In genomic region chr18:37483221-37483971, GRCh38 we compare ENCODE assay signal across 14 cellular contexts.
DNase-seq lines count a peak whose midpoint lies in the region; ATAC-seq and TF ChIP-seq lines count a peak whose summit lies in the region.
"Had no signal": no experiment of that assay in that cellular context is flagged by ENCODE, and none has a peak within 500 bp of the region (broad histone marks: within the 10 kb centered on the region; RNA-seq: fewer than 3 reads in every experiment).

No MANE protein-coding gene starts in this region.

- no peaks in the 10 kb centered on the region for H3K9me3 Mint-ChIP-seq in neural crest cell
- no peaks in the 10 kb centered on the region for H3K9me3 Mint-ChIP-seq in stimulated activated memory B cell treated with anti-CD40 and anti-IgM and Interleukin-4, amounts not matched to agents 10 μg/mL and 1 μg/mL and 100 μg/mL, for 72 hours
- H3K9me3 Mint-ChIP-seq: activated naive CD8-positive, alpha-beta T cell treated with anti-CD3 and anti-CD28 coated beads for 36 hours had no signal

- DNase-seq in DMS53 (lab: John Stamatoyannopoulos, UW) (peak; percentile 22), DMS53 treated with DMSO at 0.1 percent for 48 hours (lab: John Stamatoyannopoulos, UW; ENCODE audit: unreplicated experiment) (no peak), NCI-H1048 (lab: John Stamatoyannopoulos, UW) (peak; percentile 20), ecto neural progenitor cell (ENCODE audit: low spot score) (peak; percentile 60), neural crest cell (ENCODE audit: low read depth, low spot score) (peak; percentile 47), NCI-H510A treated with DMSO at 0.1 percent for 48 hours (lab: John Stamatoyannopoulos, UW) (no peak)
- DNase-seq: 8988T; activated naive CD8-positive, alpha-beta T cell treated with anti-CD3 and anti-CD28 coated beads for 36 hours; foreskin keratinocyte; NCI-H510A; stimulated activated CD4-positive, alpha-beta T cell treated with anti-CD3 and anti-CD28 coated beads, Interleukin-4, amount 100 ng/mL, for 1 hour; upper lobe of left lung had no signal

- peaks cover 34% of the 10 kb centered on the region for H3K4me1 Mint-ChIP-seq in neural crest cell
- H3K4me1 Mint-ChIP-seq in stimulated activated memory B cell treated with anti-CD40 and anti-IgM and Interleukin-4, amounts not matched to agents 10 μg/mL and 1 μg/mL and 100 μg/mL, for 72 hours = peaks cover 10% of the 10 kb centered on the region

- peaks cover 90% of the 10 kb centered on the region for H3K27me3 Mint-ChIP-seq in neural crest cell (ENCODE audit: low read depth)
- H3K27me3 Mint-ChIP-seq in stimulated activated memory B cell treated with anti-CD40 and anti-IgM and Interleukin-4, amounts not matched to agents 10 μg/mL and 1 μg/mL and 100 μg/mL, for 72 hours = peaks cover 32% of the 10 kb centered on the region

- H3K4me3 Mint-ChIP-seq in neural crest cell = no peak overlapping the region
- no peak overlapping the region for H3K4me3 Mint-ChIP-seq in stimulated activated memory B cell treated with anti-CD40 and anti-IgM and Interleukin-4, amounts not matched to agents 10 μg/mL and 1 μg/mL and 100 μg/mL, for 72 hours
- H3K4me3 Mint-ChIP-seq: activated naive CD8-positive, alpha-beta T cell treated with anti-CD3 and anti-CD28 coated beads for 36 hours had no signal

- H3K36me3 Mint-ChIP-seq in neural crest cell (ENCODE audit: low read depth) = no peaks in the 10 kb centered on the region
- H3K36me3 Mint-ChIP-seq in stimulated activated memory B cell treated with anti-CD40 and anti-IgM and Interleukin-4, amounts not matched to agents 10 μg/mL and 1 μg/mL and 100 μg/mL, for 72 hours = no peaks in the 10 kb centered on the region
- H3K36me3 Mint-ChIP-seq: activated naive CD8-positive, alpha-beta T cell treated with anti-CD3 and anti-CD28 coated beads for 36 hours had no signal

- TF ChIP-seq CTCF in neural crest cell (conservative IDR thresholded peaks at IDR 0.05) = no peak

- H3K27ac Mint-ChIP-seq in neural crest cell (ENCODE audit: unreplicated experiment) = no peak overlapping the region
- no peak overlapping the region for H3K27ac Mint-ChIP-seq in stimulated activated memory B cell treated with anti-CD40 and anti-IgM and Interleukin-4, amounts not matched to agents 10 μg/mL and 1 μg/mL and 100 μg/mL, for 72 hours
- H3K27ac Mint-ChIP-seq: activated naive CD8-positive, alpha-beta T cell treated with anti-CD3 and anti-CD28 coated beads for 36 hours had no signal

- ATAC-seq in HG03460 (IDR thresholded peaks at IDR 0.05; ENCODE audit: unreplicated experiment) = no peak
- no peak for ATAC-seq in stimulated activated memory B cell treated with anti-CD40 and anti-IgM and Interleukin-4, amounts not matched to agents 10 μg/mL and 1 μg/mL and 100 μg/mL, for 72 hours
- ATAC-seq: foreskin keratinocyte had no signal

Comparison
In these comparisons a context has a peak if more than half of its experiments do, and no peak if none do; other contexts are left out.
1. DNase-seq: peak in DMS53 (single experiment), NCI-H1048 (single experiment), ecto neural progenitor cell (single experiment) and neural crest cell (single experiment); none in DMS53 treated with DMSO at 0.1 percent for 48 hours (single experiment) and NCI-H510A treated with DMSO at 0.1 percent for 48 hours (single experiment).